Comparison of ENCODE assay signal across 28 cellular contexts in the genomic region with DNA sequence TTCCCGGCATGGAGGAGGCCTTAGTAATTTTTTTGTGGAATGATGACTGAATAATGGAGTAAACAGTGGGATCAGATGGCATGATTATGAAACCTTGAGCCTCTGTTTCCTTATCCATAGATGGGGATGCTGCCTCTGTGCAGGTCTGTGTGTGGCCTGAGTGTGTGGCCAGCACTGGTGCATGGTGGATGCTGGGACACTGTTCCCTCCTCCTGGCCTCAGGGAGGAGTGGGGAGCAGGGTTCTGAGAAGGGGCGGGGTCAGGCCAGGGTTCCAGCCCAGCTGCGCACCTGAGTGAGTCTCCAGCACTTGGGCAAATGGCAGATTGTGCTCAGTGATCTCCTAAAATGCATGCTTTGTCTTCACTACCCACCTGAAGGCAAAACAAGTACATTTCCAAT.
"Had no signal": no experiment of that assay in that cellular context is flagged by ENCODE, and none has a peak within 500 bp of the region (broad histone marks: within the 10 kb centered on the region; RNA-seq: fewer than 3 reads in every experiment).

No MANE protein-coding gene starts in this region.

- H3K27ac Mint-ChIP-seq: activated CD4-positive, alpha-beta memory T cell treated with anti-CD3 and anti-CD28 coated beads, Interleukin-2, amount 10 ng/mL, durations not matched to agents 7 days and 5 days; activated CD4-positive, alpha-beta T cell treated with anti-CD3 and anti-CD28 coated beads for 36 hours; activated CD4-positive, alpha-beta T cell treated with anti-CD3 and anti-CD28 coated beads, Interleukin-2, amount 10 ng/mL, durations not matched to agents 7 days and 5 days; activated naive CD4-positive, alpha-beta T cell treated with anti-CD3 and anti-CD28 coated beads, Interleukin-2, amount 10 ng/mL, durations not matched to agents 7 days and 5 days; activated naive CD4-positive, alpha-beta T cell treated with anti-CD3 and anti-CD28 coated beads, Interleukin-2, amount 50 U/mL, for 72 hours; activated naive CD8-positive, alpha-beta T cell treated with anti-CD3 and anti-CD28 coated beads, Interleukin-2, amount 10 ng/mL, durations not matched to agents 7 days and 5 days; activated T-cell treated with anti-CD3 and anti-CD28 coated beads, Interleukin-2, amount 50 U/mL, for 24 hours; activated T-cell treated with anti-CD3 and anti-CD28 coated beads, Interleukin-2, amount 50 U/mL, for 72 hours; dendritic cell treated with granulocyte-macrophage colony-stimulating factor and Interleukin-4, amounts not matched to agents 40 ng/mL and 50 ng/mL, for 4 days; effector memory CD8-positive, alpha-beta T cell had no signal

- H3K4me1 Mint-ChIP-seq: activated CD4-positive, alpha-beta memory T cell treated with anti-CD3 and anti-CD28 coated beads, Interleukin-2, amount 10 ng/mL, durations not matched to agents 7 days and 5 days; activated CD4-positive, alpha-beta T cell treated with anti-CD3 and anti-CD28 coated beads for 36 hours; activated CD4-positive, alpha-beta T cell treated with anti-CD3 and anti-CD28 coated beads, Interleukin-2, amount 10 ng/mL, durations not matched to agents 7 days and 5 days; activated naive CD4-positive, alpha-beta T cell treated with anti-CD3 and anti-CD28 coated beads, Interleukin-2, amount 10 ng/mL, durations not matched to agents 7 days and 5 days; activated naive CD8-positive, alpha-beta T cell treated with anti-CD3 and anti-CD28 coated beads, Interleukin-2, amount 10 ng/mL, durations not matched to agents 7 days and 5 days; brain; central memory CD8-positive, alpha-beta T cell had no signal

- H3K27ac ChIP-seq: ascending aorta, breast epithelium, cardiac muscle cell, coronary artery, dorsolateral prefrontal cortex, epithelial cell of prostate, esophagus squamous epithelium, gastroesophageal sphincter had no signal

- H3K36me3 ChIP-seq: ascending aorta, breast epithelium, cardiac muscle cell, esophagus squamous epithelium, gastroesophageal sphincter had no signal

- H3K9me3 Mint-ChIP-seq: activated CD4-positive, alpha-beta memory T cell treated with anti-CD3 and anti-CD28 coated beads, Interleukin-2, amount 10 ng/mL, durations not matched to agents 7 days and 5 days; activated CD4-positive, alpha-beta T cell treated with anti-CD3 and anti-CD28 coated beads, Interleukin-2, amount 10 ng/mL, durations not matched to agents 7 days and 5 days; activated naive CD4-positive, alpha-beta T cell treated with anti-CD3 and anti-CD28 coated beads, Interleukin-2, amount 10 ng/mL, durations not matched to agents 7 days and 5 days; activated naive CD4-positive, alpha-beta T cell treated with anti-CD3 and anti-CD28 coated beads, Interleukin-2, amount 50 U/mL, for 72 hours; activated naive CD8-positive, alpha-beta T cell treated with anti-CD3 and anti-CD28 coated beads, Interleukin-2, amount 10 ng/mL, durations not matched to agents 7 days and 5 days; activated T-cell treated with anti-CD3 and anti-CD28 coated beads, Interleukin-2, amount 50 U/mL, for 24 hours; activated T-cell treated with anti-CD3 and anti-CD28 coated beads, Interleukin-2, amount 50 U/mL, for 72 hours; brain; central memory CD8-positive, alpha-beta T cell; dendritic cell treated with granulocyte-macrophage colony-stimulating factor and Interleukin-4, amounts not matched to agents 40 ng/mL and 50 ng/mL, for 4 days; effector memory CD8-positive, alpha-beta T cell had no signal

- H3K4me3 Mint-ChIP-seq: activated CD4-positive, alpha-beta memory T cell treated with anti-CD3 and anti-CD28 coated beads, Interleukin-2, amount 10 ng/mL, durations not matched to agents 7 days and 5 days; activated CD4-positive, alpha-beta T cell treated with anti-CD3 and anti-CD28 coated beads for 36 hours; activated CD4-positive, alpha-beta T cell treated with anti-CD3 and anti-CD28 coated beads, Interleukin-2, amount 10 ng/mL, durations not matched to agents 7 days and 5 days; activated naive CD4-positive, alpha-beta T cell treated with anti-CD3 and anti-CD28 coated beads, Interleukin-2, amount 10 ng/mL, durations not matched to agents 7 days and 5 days; activated naive CD8-positive, alpha-beta T cell treated with anti-CD3 and anti-CD28 coated beads, Interleukin-2, amount 10 ng/mL, durations not matched to agents 7 days and 5 days; activated T-cell treated with anti-CD3 and anti-CD28 coated beads, Interleukin-2, amount 50 U/mL, for 24 hours; activated T-cell treated with anti-CD3 and anti-CD28 coated beads, Interleukin-2, amount 50 U/mL, for 72 hours; brain; central memory CD8-positive, alpha-beta T cell; dendritic cell treated with granulocyte-macrophage colony-stimulating factor and Interleukin-4, amounts not matched to agents 40 ng/mL and 50 ng/mL, for 4 days; effector memory CD8-positive, alpha-beta T cell had no signal

- H3K9me3 ChIP-seq: ascending aorta, breast epithelium, esophagus squamous epithelium, gastroesophageal sphincter had no signal

- H3K27me3 ChIP-seq: ascending aorta, esophagus squamous epithelium had no signal

- H3K36me3 Mint-ChIP-seq: activated naive CD4-positive, alpha-beta T cell treated with anti-CD3 and anti-CD28 coated beads, Interleukin-2, amount 10 ng/mL, durations not matched to agents 7 days and 5 days; activated naive CD4-positive, alpha-beta T cell treated with anti-CD3 and anti-CD28 coated beads, Interleukin-2, amount 50 U/mL, for 72 hours; activated naive CD8-positive, alpha-beta T cell treated with anti-CD3 and anti-CD28 coated beads, Interleukin-2, amount 10 ng/mL, durations not matched to agents 7 days and 5 days; brain had no signal

- H3K4me3 ChIP-seq: ascending aorta, breast epithelium, cardiac muscle cell, coronary artery, dorsolateral prefrontal cortex, esophagus squamous epithelium, gastroesophageal sphincter had no signal

- DNase-seq: activated CD4-positive, alpha-beta memory T cell treated with anti-CD3 and anti-CD28 coated beads, Interleukin-2, amount 10 ng/mL, durations not matched to agents 7 days and 5 days; activated CD4-positive, alpha-beta T cell treated with anti-CD3 and anti-CD28 coated beads for 36 hours; activated CD4-positive, alpha-beta T cell treated with anti-CD3 and anti-CD28 coated beads, Interleukin-2, amount 10 ng/mL, durations not matched to agents 7 days and 5 days; activated CD4-positive, alpha-beta T cell treated with anti-CD3 and anti-CD28 coated beads, Interleukin-2, amount 50 U/mL, for 4 hours; activated CD4-positive, CD25-positive, alpha-beta regulatory T cell; activated CD4-positive, CD25-positive, alpha-beta regulatory T cell treated with anti-CD3 and anti-CD28 coated beads, Interleukin-2, amount 50 U/mL, for 72 hours; activated gamma-delta T cell; activated naive CD4-positive, alpha-beta T cell; activated naive CD4-positive, alpha-beta T cell treated with anti-CD3 and anti-CD28 coated beads, Interleukin-2, amount 10 ng/mL, durations not matched to agents 7 days and 5 days; activated naive CD8-positive, alpha-beta T cell treated with anti-CD3 and anti-CD28 coated beads, Interleukin-2, amount 10 ng/mL, durations not matched to agents 7 days and 5 days; activated T-cell treated with anti-CD3 and anti-CD28 coated beads, Interleukin-2, amount 50 U/mL, for 24 hours; activated T-cell treated with anti-CD3 and anti-CD28 coated beads, Interleukin-2, amount 50 U/mL, for 72 hours; effector CD4-positive, alpha-beta T cell; effector memory CD8-positive, alpha-beta T cell; esophagus squamous epithelium; foreskin melanocyte; T-helper 2 cell had no signal

- H3K27me3 Mint-ChIP-seq: activated naive CD4-positive, alpha-beta T cell treated with anti-CD3 and anti-CD28 coated beads, Interleukin-2, amount 10 ng/mL, durations not matched to agents 7 days and 5 days; activated naive CD8-positive, alpha-beta T cell treated with anti-CD3 and anti-CD28 coated beads, Interleukin-2, amount 10 ng/mL, durations not matched to agents 7 days and 5 days; central memory CD8-positive, alpha-beta T cell; dendritic cell treated with granulocyte-macrophage colony-stimulating factor and Interleukin-4, amounts not matched to agents 40 ng/mL and 50 ng/mL, for 4 days had no signal

- ATAC-seq: activated CD4-positive, alpha-beta T cell treated with anti-CD3 and anti-CD28 coated beads for 36 hours; activated naive CD4-positive, alpha-beta T cell treated with anti-CD3 and anti-CD28 coated beads, Interleukin-2, amount 50 U/mL, for 72 hours; activated T-cell treated with anti-CD3 and anti-CD28 coated beads, Interleukin-2, amount 50 U/mL, for 72 hours; effector memory CD8-positive, alpha-beta T cell; gastroesophageal sphincter had no signal

- H3K4me1 ChIP-seq: ascending aorta, breast epithelium, esophagus squamous epithelium, gastroesophageal sphincter had no signal
